ENCODE assay signal across 28 cellular contexts in genomic region chr3:55059027-55059629, GRCh38.
DNase-seq lines count a peak whose midpoint lies in the region; ATAC-seq and TF ChIP-seq lines count a peak whose summit lies in the region.
"Had no signal": no experiment of that assay in that cellular context is flagged by ENCODE, and none has a peak within 500 bp of the region (broad histone marks: within the 10 kb centered on the region; RNA-seq: fewer than 3 reads in every experiment).

No MANE protein-coding gene starts in this region.

- no peak for TF ChIP-seq POLR2A in spleen (IDR thresholded peaks at IDR 0.05)

- no peaks in the 10 kb centered on the region for H3K27me3 Mint-ChIP-seq in HFFc6 (ENCODE audit: insufficient read depth)

- H3K4me1 ChIP-seq in adipocyte (ENCODE audit: control insufficient read depth, insufficient read depth, low read length) (no peaks in the 10 kb centered on the region), spleen (no peaks in the 10 kb centered on the region), right cardiac atrium (ENCODE audit: control insufficient read depth, insufficient read depth, low read length) (no peaks in the 10 kb centered on the region)
- H3K4me1 ChIP-seq: body of pancreas, right atrium auricular region had no signal

- H3K4me3 ChIP-seq in adipocyte (ENCODE audit: low read length) = no peak overlapping the region
- no peak overlapping the region for H3K4me3 ChIP-seq in foreskin fibroblast (ENCODE audit: low read depth in 1 of 2, low read length in 2 of 2)
- H3K4me3 ChIP-seq in spleen = no peak overlapping the region
- no peak overlapping the region for H3K4me3 ChIP-seq in right cardiac atrium (ENCODE audit: low read length)
- H3K4me3 ChIP-seq: body of pancreas, coronary artery, GM23338, lung, right atrium auricular region had no signal

- DNase-seq in AG08395 (ENCODE audit: low spot score) (peak; percentile 40), HFFc6 (peak; percentile 30), adipocyte (ENCODE audit: low read depth) (peak; percentile 63), foreskin fibroblast (peak; percentile 16 to 46), spleen (no peak), SK-N-DZ (ENCODE audit: low spot score) (no peak), Right ventricle myocardium inferior (ENCODE audit: missing footprints) (no peak), right cardiac atrium (no peak)
- DNase-seq: ACHN; activated CD4-positive, alpha-beta T cell treated with anti-CD3 and anti-CD28 coated beads for 1 hour; activated CD8-positive, alpha-beta memory T cell treated with anti-CD3 and anti-CD28 coated beads for 24 hours; activated T-cell treated with anti-CD3 and anti-CD28 coated beads, Interleukin-2, amount 50 U/mL, for 4 hours; body of pancreas; CD4-positive, CD25-positive, alpha-beta regulatory T cell; foreskin melanocyte; hippocampal formation; islet precursor cell; NCI-H1092; NCI-H2081; NCI-H510A; occipital lobe; T1000 had no signal

- no peak overlapping the region for H3K27ac Mint-ChIP-seq in HFFc6
- H3K27ac Mint-ChIP-seq: activated naive CD4-positive, alpha-beta T cell treated with anti-CD3 and anti-CD28 coated beads, Interleukin-2, amount 50 U/mL, for 72 hours; CD4-positive, CD25-positive, alpha-beta regulatory T cell; GM23338 had no signal

- TF ChIP-seq CTCF in HFFc6 (IDR thresholded peaks at IDR 0.05) (no peak), foreskin fibroblast (IDR thresholded peaks at IDR 0.05; ENCODE audit: low read depth, low read length) (no peak), spleen (IDR thresholded peaks at IDR 0.05 in 8 of 11, conservative IDR thresholded peaks at IDR 0.05 in 3 of 11) (no peak)

- peaks cover 26% of the 10 kb centered on the region for H3K4me1 Mint-ChIP-seq in HFFc6 (ENCODE audit: low read depth)
- H3K4me1 Mint-ChIP-seq: CD4-positive, CD25-positive, alpha-beta regulatory T cell had no signal

- H3K27ac ChIP-seq in spleen = no peak overlapping the region
- no peak overlapping the region for H3K27ac ChIP-seq in right cardiac atrium (ENCODE audit: low read length)
- H3K27ac ChIP-seq: body of pancreas, coronary artery, KMS-11, right atrium auricular region had no signal

- no peaks in the 10 kb centered on the region for H3K27me3 ChIP-seq in adipocyte (replicated peaks; ENCODE audit: control insufficient read depth, insufficient read depth, low read length)
- no peaks in the 10 kb centered on the region for H3K27me3 ChIP-seq in spleen (replicated peaks in 1 of 7)
- H3K27me3 ChIP-seq in right cardiac atrium (ENCODE audit: control insufficient read depth, insufficient read depth) = no peaks in the 10 kb centered on the region
- H3K27me3 ChIP-seq: body of pancreas, right atrium auricular region had no signal

- no peak overlapping the region for H3K4me3 Mint-ChIP-seq in HFFc6
- H3K4me3 Mint-ChIP-seq: activated T-cell treated with anti-CD3 and anti-CD28 coated beads, Interleukin-2, amount 50 U/mL, for 4 hours; CD4-positive, CD25-positive, alpha-beta regulatory T cell; GM23338 had no signal

- H3K36me3 ChIP-seq in adipocyte (ENCODE audit: control insufficient read depth, insufficient read depth, low read length, severe bottlenecking) (no peaks in the 10 kb centered on the region), spleen (no peaks in the 10 kb centered on the region)
- H3K36me3 ChIP-seq: right atrium auricular region had no signal

- intact Hi-C loops in spleen (cut with DNase I; ENCODE audit: low total_unique reads) (no loop called here), Right ventricle myocardium inferior (cut with DNase I) (no loop called here), right cardiac atrium (cut with DNase I) (no loop called here)

- peaks cover 13% of the 10 kb centered on the region for H3K36me3 Mint-ChIP-seq in HFFc6 (ENCODE audit: low read depth)
- H3K36me3 Mint-ChIP-seq: CD4-positive, CD25-positive, alpha-beta regulatory T cell had no signal

- WGBS in spleen, 5 donors = 73 to 79% (median 76%) methylated on average over 4 to 5 of the region's 5 CpGs
- 74% methylated on average over 5 of the region's 5 CpGs for WGBS in right cardiac atrium

- ATAC-seq in Right ventricle myocardium inferior = no peak
- no peak for ATAC-seq in right cardiac atrium
- ATAC-seq: activated naive CD4-positive, alpha-beta T cell treated with anti-CD3 and anti-CD28 coated beads, Interleukin-2, amount 50 U/mL, for 72 hours; activated T-cell treated with anti-CD3 and anti-CD28 coated beads, Interleukin-2, amount 50 U/mL, for 4 hours; body of pancreas; GM23338 had no signal

- no peak overlapping the region for H3K9ac ChIP-seq in adipocyte (ENCODE audit: low read length)
- H3K9ac ChIP-seq: KMS-11 had no signal

- H3K9me3 Mint-ChIP-seq in HFFc6 = peaks cover 11% of the 10 kb centered on the region

- H3K9me3 ChIP-seq in adipocyte (ENCODE audit: control insufficient read depth, low read length) = peaks cover 13% of the 10 kb centered on the region
- peaks cover 0 to 22% (median 17%) of the 10 kb centered on the region in 8 donors for H3K9me3 ChIP-seq in spleen
- H3K9me3 ChIP-seq in right cardiac atrium (ENCODE audit: control insufficient read depth, low read length) = no peaks in the 10 kb centered on the region
- H3K9me3 ChIP-seq: body of pancreas had no signal

Comparison
In these comparisons a context has a peak if more than half of its experiments do, and no peak if none do; other contexts are left out.
1. DNase-seq: peak in AG08395 (single experiment), HFFc6 (single experiment), adipocyte (single experiment) and foreskin fibroblast (2 of 2); none in spleen (single experiment), SK-N-DZ (single experiment), Right ventricle myocardium inferior (single experiment) and right cardiac atrium (0 of 3).